In the genomic region with DNA sequence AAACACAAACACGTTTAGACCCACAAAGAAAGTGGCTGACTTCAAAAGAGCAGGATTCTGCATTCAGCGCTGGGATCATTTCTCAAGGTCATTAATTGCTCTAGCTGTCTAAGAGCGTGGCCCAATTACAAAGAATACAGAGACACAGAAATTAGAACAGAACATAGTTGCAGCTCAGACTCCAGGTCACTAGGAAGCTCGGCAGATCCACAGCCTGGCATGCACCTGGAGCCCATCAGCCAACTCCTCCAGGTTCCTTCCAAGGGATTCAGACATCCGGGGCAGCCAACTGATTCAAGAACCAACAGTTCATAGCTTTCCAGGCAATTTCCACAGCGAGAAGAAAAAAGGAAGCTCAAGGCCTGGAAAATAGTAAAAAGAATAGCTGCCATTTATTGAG, we compare ENCODE assay signal across 16 cellular contexts.
"Had no signal": no experiment of that assay in that cellular context is flagged by ENCODE, and none has a peak within 500 bp of the region (broad histone marks: within the 10 kb centered on the region; RNA-seq: fewer than 3 reads in every experiment).

No MANE protein-coding gene starts in this region.

- H3K4me1 ChIP-seq: breast epithelium had no signal

- H3K36me3 ChIP-seq: ascending aorta, breast epithelium, gastrocnemius medialis, left lung, thoracic aorta had no signal

- H3K27ac ChIP-seq: ascending aorta, breast epithelium, gastrocnemius medialis, left lung, thoracic aorta had no signal

- ATAC-seq: esophagus mucosa; gastrocnemius medialis; left lung; naive thymus-derived CD4-positive, alpha-beta T cell had no signal

- DNase-seq: activated CD4-positive, alpha-beta T cell treated with anti-CD3 and anti-CD28 coated beads, Interleukin-2, amount 10 ng/mL, durations not matched to agents 24 days and 14 days; activated CD4-positive, CD25-positive, alpha-beta regulatory T cell; activated CD8-positive, alpha-beta memory T cell treated with anti-CD3 and anti-CD28 coated beads, Interleukin-2, amount 50 U/mL, for 4 hours; activated effector memory CD4-positive, alpha-beta T cell treated with anti-CD3 and anti-CD28 coated beads, Interleukin-2, amount 50 U/mL, for 16 hours; activated T-cell treated with anti-CD3 and anti-CD28 coated beads, Interleukin-2, amount 50 U/mL, for 4 hours; cortex of kidney; effector CD4-positive, alpha-beta T cell; gastrocnemius medialis; left lung; mammary epithelial cell; T1000 had no signal

- H3K9me3 ChIP-seq: ascending aorta, breast epithelium, gastrocnemius medialis, left lung, thoracic aorta had no signal

- H3K27me3 ChIP-seq: ascending aorta, breast epithelium, gastrocnemius medialis, left lung had no signal

- H3K4me3 ChIP-seq: ascending aorta, breast epithelium, gastrocnemius medialis, left lung, thoracic aorta had no signal
